24 cellular contexts compared by ENCODE assay signal in the genomic region with DNA sequence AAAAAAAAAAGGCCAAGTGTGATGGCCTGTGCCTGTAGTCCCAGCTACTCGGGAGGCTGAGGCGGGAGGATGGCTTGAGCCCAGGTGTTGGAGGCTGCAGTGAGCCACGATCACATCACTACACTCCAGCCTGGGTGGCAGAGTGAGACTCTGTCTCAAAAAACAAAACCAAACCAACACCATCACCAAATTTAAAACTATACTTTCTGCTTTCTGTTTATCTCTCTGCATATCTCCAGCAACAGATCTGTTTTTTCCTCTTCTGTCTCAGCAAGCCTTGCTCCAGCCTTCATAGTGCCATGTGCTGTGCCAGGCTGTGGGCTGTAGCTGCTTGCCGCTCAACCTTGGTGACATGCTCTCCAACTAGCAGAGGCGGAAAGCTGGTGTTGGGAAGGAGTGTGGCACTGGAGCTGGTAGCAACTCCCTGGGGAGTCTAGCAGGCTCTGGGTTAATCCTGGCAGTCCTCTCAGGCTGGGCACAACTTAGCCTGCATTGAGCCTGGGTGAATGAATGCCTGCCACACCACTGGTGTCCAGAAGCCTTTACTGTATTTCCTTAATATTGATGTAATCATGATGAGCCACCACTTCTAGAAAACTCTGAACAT.
"Had no signal": no experiment of that assay in that cellular context is flagged by ENCODE, and none has a peak within 500 bp of the region (broad histone marks: within the 10 kb centered on the region; RNA-seq: fewer than 3 reads in every experiment).

No MANE protein-coding gene starts in this region.

- H3K9me3 ChIP-seq: breast epithelium, esophagus muscularis mucosa, gastrocnemius medialis, sigmoid colon, spleen, testis had no signal

- H3K27me3 ChIP-seq: breast epithelium, dorsolateral prefrontal cortex, esophagus muscularis mucosa, gastrocnemius medialis, sigmoid colon, spleen, testis had no signal

- H3K27ac Mint-ChIP-seq: activated CD4-positive, alpha-beta memory T cell treated with anti-CD3 and anti-CD28 coated beads for 36 hours; activated CD8-positive, alpha-beta memory T cell treated with anti-CD3 and anti-CD28 coated beads, Interleukin-2, amount 10 ng/mL, durations not matched to agents 7 days and 5 days; activated naive CD4-positive, alpha-beta T cell treated with anti-CD3 and anti-CD28 coated beads, Interleukin-2, amount 50 U/mL, for 24 hours; activated T-helper 1 cell treated with anti-CD3 and anti-CD28 coated beads, Interleukin-12 subunit alpha, Interleukin-12 subunit beta, Interleukin-2, Interleukin-4 antibody, amounts not matched to agents 30 ng/mL and 10 ng/mL and 1 ng/mL, durations not matched to agents 14 hours and 24 hours and 36 hours; mesothelial cell of epicardium had no signal

- H3K27ac ChIP-seq: breast epithelium, dorsolateral prefrontal cortex, esophagus muscularis mucosa, gastrocnemius medialis, sigmoid colon, spleen, testis had no signal

- H3K4me1 Mint-ChIP-seq: central memory CD8-positive, alpha-beta T cell; mesothelial cell of epicardium had no signal

- H3K36me3 ChIP-seq: breast epithelium, esophagus muscularis mucosa, gastrocnemius medialis, sigmoid colon, spleen had no signal

- H3K4me3 Mint-ChIP-seq: activated CD4-positive, alpha-beta memory T cell treated with anti-CD3 and anti-CD28 coated beads for 36 hours; activated CD8-positive, alpha-beta memory T cell treated with anti-CD3 and anti-CD28 coated beads, Interleukin-2, amount 10 ng/mL, durations not matched to agents 7 days and 5 days; activated naive CD4-positive, alpha-beta T cell treated with anti-CD3 and anti-CD28 coated beads, Interleukin-2, amount 50 U/mL, for 24 hours; activated T-helper 1 cell treated with anti-CD3 and anti-CD28 coated beads, Interleukin-12 subunit alpha, Interleukin-12 subunit beta, Interleukin-2, Interleukin-4 antibody, amounts not matched to agents 30 ng/mL and 10 ng/mL and 1 ng/mL, durations not matched to agents 14 hours and 24 hours and 36 hours; central memory CD8-positive, alpha-beta T cell; effector memory CD8-positive, alpha-beta T cell; mesothelial cell of epicardium; naive thymus-derived CD8-positive, alpha-beta T cell had no signal

- H3K27me3 Mint-ChIP-seq: activated CD4-positive, alpha-beta memory T cell treated with anti-CD3 and anti-CD28 coated beads for 36 hours; activated CD8-positive, alpha-beta memory T cell treated with anti-CD3 and anti-CD28 coated beads, Interleukin-2, amount 10 ng/mL, durations not matched to agents 7 days and 5 days; activated naive CD4-positive, alpha-beta T cell treated with anti-CD3 and anti-CD28 coated beads, Interleukin-2, amount 50 U/mL, for 24 hours; central memory CD8-positive, alpha-beta T cell; naive thymus-derived CD8-positive, alpha-beta T cell had no signal

- DNase-seq: activated CD4-positive, alpha-beta memory T cell treated with anti-CD3 and anti-CD28 coated beads for 36 hours; activated CD4-positive, alpha-beta T cell treated with anti-CD3 and anti-CD28 coated beads for 48 hours; activated CD8-positive, alpha-beta memory T cell treated with anti-CD3 and anti-CD28 coated beads, Interleukin-2, amount 10 ng/mL, durations not matched to agents 7 days and 5 days; activated gamma-delta T cell treated with Interleukin-2 at 50 U/mL for 16 hours; activated T-cell treated with anti-CD3 and anti-CD28 coated beads for 4 hours; dorsolateral prefrontal cortex; effector memory CD8-positive, alpha-beta T cell; gastrocnemius medialis; hypothalamus; left ventricle myocardium superior; mammary epithelial cell; naive thymus-derived CD8-positive, alpha-beta T cell; retina; sigmoid colon; spleen; stimulated activated CD4-positive, alpha-beta T cell treated with anti-CD3 and anti-CD28 coated beads, Interleukin-4, amount 100 ng/mL, for 1 hour; stimulated activated naive CD4-positive, alpha-beta T cell; testis had no signal

- H3K36me3 Mint-ChIP-seq: activated CD4-positive, alpha-beta memory T cell treated with anti-CD3 and anti-CD28 coated beads for 36 hours; activated CD8-positive, alpha-beta memory T cell treated with anti-CD3 and anti-CD28 coated beads, Interleukin-2, amount 10 ng/mL, durations not matched to agents 7 days and 5 days; mesothelial cell of epicardium; naive thymus-derived CD8-positive, alpha-beta T cell had no signal

- H3K9me3 Mint-ChIP-seq: activated CD4-positive, alpha-beta memory T cell treated with anti-CD3 and anti-CD28 coated beads for 36 hours; activated naive CD4-positive, alpha-beta T cell treated with anti-CD3 and anti-CD28 coated beads, Interleukin-2, amount 50 U/mL, for 24 hours; activated T-helper 1 cell treated with anti-CD3 and anti-CD28 coated beads, Interleukin-12 subunit alpha, Interleukin-12 subunit beta, Interleukin-2, Interleukin-4 antibody, amounts not matched to agents 30 ng/mL and 10 ng/mL and 1 ng/mL, durations not matched to agents 14 hours and 24 hours and 36 hours; central memory CD8-positive, alpha-beta T cell; effector memory CD8-positive, alpha-beta T cell; mesothelial cell of epicardium; naive thymus-derived CD8-positive, alpha-beta T cell had no signal

- H3K4me1 ChIP-seq: breast epithelium, testis had no signal

- H3K4me3 ChIP-seq: breast epithelium, dorsolateral prefrontal cortex, esophagus muscularis mucosa, gastrocnemius medialis, sigmoid colon, spleen, testis had no signal

- ATAC-seq: activated CD8-positive, alpha-beta memory T cell treated with anti-CD3 and anti-CD28 coated beads, Interleukin-2, amount 10 ng/mL, durations not matched to agents 7 days and 5 days; effector memory CD8-positive, alpha-beta T cell; gastrocnemius medialis; left ventricle myocardium superior; naive thymus-derived CD8-positive, alpha-beta T cell had no signal
